In the genomic region with DNA sequence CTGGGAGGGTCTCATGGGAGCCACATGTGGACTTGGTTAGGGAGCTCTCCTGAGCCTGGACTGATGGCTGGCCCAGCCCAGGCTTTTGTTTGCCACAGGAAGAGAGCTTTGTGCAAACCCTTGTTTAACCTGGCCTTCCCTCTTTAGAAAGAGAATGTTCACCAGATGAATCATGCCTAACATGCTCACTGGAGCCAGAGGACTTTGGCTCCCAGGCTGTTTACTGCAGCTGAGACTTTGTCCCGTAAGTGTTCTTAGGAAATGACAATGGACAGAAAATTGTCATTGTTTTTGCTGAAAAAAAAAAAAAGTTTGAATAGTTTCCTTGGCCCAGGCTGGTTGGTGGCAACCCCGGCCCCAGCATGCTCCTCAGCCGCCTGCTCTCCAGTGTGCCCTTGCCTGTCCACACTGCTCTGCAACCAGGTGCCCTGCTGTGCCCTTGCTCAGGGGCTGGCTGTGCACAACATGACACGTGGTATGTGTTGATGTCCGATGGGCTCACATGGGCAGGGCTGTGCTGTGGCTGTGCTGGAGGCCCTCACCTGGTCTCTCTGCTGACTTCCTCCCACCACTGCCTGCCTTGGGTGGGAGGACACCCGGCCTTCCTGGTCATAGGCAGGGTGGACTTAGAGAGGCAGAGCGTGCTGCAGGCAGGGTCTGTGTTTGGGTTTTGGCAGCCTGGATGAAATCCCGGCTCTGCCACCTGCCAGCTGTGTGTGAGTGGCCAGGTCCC, we compare ENCODE assay signal across 10 cellular contexts.
DNase-seq lines count a peak whose midpoint lies in the region; TF ChIP-seq lines count a peak whose summit lies in the region.
"Had no signal": no experiment of that assay in that cellular context is flagged by ENCODE, and none has a peak within 500 bp of the region (broad histone marks: within the 10 kb centered on the region; RNA-seq: fewer than 3 reads in every experiment).

No MANE protein-coding gene starts in this region.

- H3K27me3 ChIP-seq in BE2C = no peaks in the 10 kb centered on the region

- H3K36me3 ChIP-seq in BE2C = no peaks in the 10 kb centered on the region

- H3K9me3 ChIP-seq in BE2C = no peaks in the 10 kb centered on the region

- peak overlapping the region in 17 of 21 experiments; percentile 10 to 85 (median 51) for H3K27ac ChIP-seq in skin epidermis

- no peaks in the 10 kb centered on the region for H3K9me3 Mint-ChIP-seq in HFFc6

- DNase-seq in HFFc6 (peak; percentile 79), cardiac fibroblast (ENCODE audit: low read depth in 2 of 2) (peak; percentile 88 to 94), iris pigment epithelial cell (ENCODE audit: low read depth) (peak; percentile 85), NCI-H2029 (lab: John Stamatoyannopoulos, UW) (no peak), hypothalamus (lab: John Stamatoyannopoulos, UW) (no peak), ACHN (no peak), BE2C (no peak)
- DNase-seq: activated effector memory CD4-positive, alpha-beta T cell treated with anti-CD3 and anti-CD28 coated beads, Interleukin-2, amount 50 U/mL, for 16 hours; GDM1 had no signal

- in situ Hi-C loops in ACHN (cut with HindIII; ENCODE audit: low pct_ligation_motif_present, low pct_unique_long_range_greater_than_20kb, low sequenced_read_pairs) = no loop called here

- peaks cover 34% of the 10 kb centered on the region for H3K4me1 ChIP-seq in BE2C

- H3K4me1 Mint-ChIP-seq in HFFc6 (ENCODE audit: low read depth) = peaks cover 87% of the 10 kb centered on the region

- H3K4me3 ChIP-seq in cardiac fibroblast (replicated peaks in 1 of 2; ENCODE audit: low read depth in 2 of 2, low read length in 2 of 2) (no peak overlapping the region), skin epidermis (no peak overlapping the region), BE2C (ENCODE audit: low read depth, low read length) (no peak overlapping the region)

- TF ChIP-seq CTCF in HFFc6 (IDR thresholded peaks at IDR 0.05) (no peak), cardiac fibroblast (IDR thresholded peaks at IDR 0.05; ENCODE audit: low read depth, low read length) (no peak), BE2C (IDR thresholded peaks at IDR 0.05; ENCODE audit: low read depth, low read length) (no peak)

- H3K4me3 Mint-ChIP-seq in HFFc6 = peak overlapping the region; percentile 22; the same call in 1 of the 2 replicates

- peaks cover 5% of the 10 kb centered on the region; the same call in 1 of the 2 replicates for H3K36me3 Mint-ChIP-seq in HFFc6 (ENCODE audit: low read depth)

- H3K27ac Mint-ChIP-seq in HFFc6 = peak overlapping the region; percentile 92

- no peaks in the 10 kb centered on the region; the same call in 1 of the 2 replicates for H3K27me3 Mint-ChIP-seq in HFFc6 (ENCODE audit: insufficient read depth)

Comparison
In these comparisons a context has a peak if more than half of its experiments do, and no peak if none do; other contexts are left out.
1. DNase-seq: peak in HFFc6 (single experiment), cardiac fibroblast (2 of 2) and iris pigment epithelial cell (single experiment); none in NCI-H2029 (single experiment), hypothalamus (0 of 51), ACHN (single experiment) and BE2C (single experiment).